ENCODE assay signal across 9 cellular contexts in the genomic region with DNA sequence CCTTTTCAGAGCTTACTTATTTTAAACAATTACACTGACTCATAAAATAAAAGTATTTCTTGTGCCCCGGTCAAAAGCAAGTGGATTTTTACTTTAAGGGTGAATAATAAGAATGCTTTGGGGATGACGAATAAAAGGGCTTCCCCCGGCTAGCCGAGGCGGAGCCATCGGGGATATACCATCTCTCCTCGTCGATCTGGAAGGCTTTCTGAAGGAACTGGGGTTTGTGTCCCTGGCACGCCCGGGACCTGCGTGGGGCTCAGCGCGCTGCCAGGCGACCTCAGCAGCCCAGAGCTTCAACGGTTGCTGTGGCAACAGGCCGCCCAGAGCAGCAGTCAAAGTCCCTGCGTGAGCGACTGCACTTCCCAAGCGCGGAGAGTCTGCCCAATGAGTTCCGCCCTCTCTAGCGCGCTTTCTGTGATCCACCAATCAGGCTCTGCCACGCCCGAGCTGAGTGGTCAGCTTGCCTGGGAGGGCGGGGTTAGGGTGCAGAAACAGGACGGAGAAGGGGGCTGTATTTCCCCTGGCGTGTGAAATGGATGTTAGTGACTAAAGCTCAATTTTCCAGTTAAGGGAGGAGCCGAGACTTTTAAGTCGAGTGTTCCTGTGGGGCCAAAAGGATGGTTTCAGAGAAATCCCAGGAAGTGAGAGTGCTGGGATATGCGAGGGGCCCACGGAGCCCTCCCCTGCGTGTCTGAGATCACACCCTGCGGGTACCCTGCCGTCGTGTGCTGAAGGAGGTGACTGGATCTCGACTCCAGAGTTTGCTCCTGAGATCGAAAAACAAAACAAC. TPM values are rescaled to one million over a fixed set of nuclear protein-coding genes. Genes with fewer than 3 reads are reported as not detected.
DNase-seq lines count a peak whose midpoint lies in the region; ATAC-seq and TF ChIP-seq lines count a peak whose summit lies in the region.
"Had no signal": no experiment of that assay in that cellular context is flagged by ENCODE, and none has a peak within 500 bp of the region (broad histone marks: within the 10 kb centered on the region; RNA-seq: fewer than 3 reads in every experiment).

No MANE protein-coding gene starts in this region.

- H3K27me3 ChIP-seq in colonic mucosa = peaks cover 15% of the 10 kb centered on the region

- H3K4me1 ChIP-seq in colonic mucosa = peaks cover 5% of the 10 kb centered on the region

- intact Hi-C loops in colonic mucosa (cut with DNase I) = no loop called here

- peak overlapping the region; percentile 39 for H3K27ac ChIP-seq in colonic mucosa

- ATAC-seq in HG03432 (IDR thresholded peaks at IDR 0.05; ENCODE audit: unreplicated experiment) = peak; percentile 98

- H3K4me3 ChIP-seq in colonic mucosa = peak overlapping the region; percentile 47

- no peaks in the 10 kb centered on the region for H3K36me3 ChIP-seq in colonic mucosa

- DNase-seq in AG20443 (ENCODE audit: low spot score) (peak; percentile 96), NCI-H460 (ENCODE audit: extremely low read depth, low read depth) (peak; percentile 97), colonic mucosa (peak; percentile 97), kidney tubule cell (ENCODE audit: low spot score) (peak; percentile 97)
- peak; percentile 90 to 93 for DNase-seq in activated CD4-positive, alpha-beta T cell treated with anti-CD3 and anti-CD28 coated beads for 4 hours
- DNase-seq in stimulated activated CD4-positive, alpha-beta T cell treated with anti-CD3 and anti-CD28 coated beads, Interleukin-1b, Interleukin-23, amount 100 ng/mL, for 1 hour (ENCODE audit: low read depth in 2 of 2) = peak; percentile 68 to 83

- peak overlapping the region; percentile 75 to 89 for H3K9ac ChIP-seq in colonic mucosa (ENCODE audit: low read depth in 2 of 2, low read length in 2 of 2)

- TF ChIP-seq POLR2A in GM19193 (IDR thresholded peaks at IDR 0.05; ENCODE audit: extremely low read depth, insufficient read depth, insufficient read length) = peak; percentile 49

- no peak for TF ChIP-seq CTCF in colonic mucosa (IDR thresholded peaks at IDR 0.05)

- H3K9me3 ChIP-seq in colonic mucosa = no peaks in the 10 kb centered on the region

RNA-seq across cellular contexts. Expression of gene MGST3, which starts 33.0 kb away (rescaled TPM):
- total RNA-seq in NCI-H460 (2014; rRNA removed; shearing (Covaris generic)) = 156 and 158 TPM in 2 replicates
- polyA plus RNA-seq in NCI-H460 (2014; cell fraction: nucleus; rRNA removed) = 177 and 204 TPM in 2 replicates
- total RNA-seq in colonic mucosa = 100 to 1,000 TPM; 338 to 410 TPM

RNA-seq across cellular contexts. Expression of gene LRRC52, which starts 54.3 kb away (rescaled TPM):
- not detected in 2 replicates for total RNA-seq in NCI-H460 (2014; rRNA removed; shearing (Covaris generic))
- not detected in 2 replicates for polyA plus RNA-seq in NCI-H460 (2014; cell fraction: nucleus; rRNA removed)
- total RNA-seq in colonic mucosa = not detected
- total RNA-seq: T-helper 2 cell treated with Interferon-gamma antibody and Interleukin-4, amounts not matched to agents 100 ng/mL and 5 ng/mL, for 36 hours had no signal

Comparison
In these comparisons a context has a peak if more than half of its experiments do, and no peak if none do; other contexts are left out.
1. Peak in every context shown above with its lines: DNase-seq, ATAC-seq, H3K4me3 ChIP-seq and H3K27ac ChIP-seq.